Comparison of ENCODE assay signal across 8 cellular contexts in the genomic region with DNA sequence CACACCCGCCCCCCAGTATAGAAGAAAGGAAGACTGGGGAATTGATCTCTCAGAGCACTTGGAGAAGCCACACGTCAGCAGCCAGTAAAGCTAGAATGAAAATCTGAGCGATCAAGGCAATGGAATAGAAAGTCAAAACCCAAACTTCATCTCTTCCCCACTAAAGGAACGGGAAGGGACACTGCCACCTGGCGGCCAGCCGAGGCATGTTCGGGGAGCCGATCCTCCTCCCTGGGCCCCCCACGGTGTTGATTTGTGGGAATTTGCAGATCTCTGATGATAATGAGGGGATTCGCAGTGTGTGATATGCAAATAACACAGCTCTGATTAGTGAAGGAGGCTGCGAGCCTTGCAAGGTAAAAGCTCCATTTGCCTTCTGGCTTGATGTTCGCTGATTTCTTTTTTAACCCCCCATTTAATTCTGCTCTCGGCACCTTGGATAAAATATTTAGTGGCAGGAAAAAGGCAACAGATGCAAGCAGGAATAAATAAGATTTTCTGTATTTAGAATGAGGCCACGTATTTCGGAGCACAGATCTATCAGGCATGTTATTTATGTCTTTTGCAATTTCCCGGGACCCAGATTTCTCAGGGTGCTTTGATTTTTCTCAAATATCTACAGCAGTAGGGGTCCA.
DNase-seq lines count a peak whose midpoint lies in the region; ATAC-seq and TF ChIP-seq lines count a peak whose summit lies in the region.

No MANE protein-coding gene starts in this region.

- no peaks in the 10 kb centered on the region for H3K4me1 ChIP-seq in adipocyte (ENCODE audit: control insufficient read depth, insufficient read depth, low read length)
- no peaks in the 10 kb centered on the region for H3K4me1 ChIP-seq in tibial nerve
- no peaks in the 10 kb centered on the region for H3K4me1 ChIP-seq in aorta (ENCODE audit: control insufficient read depth in 1 of 2, insufficient read depth in 2 of 2, low read length in 2 of 2)

- TF ChIP-seq POLR2A in GM18505 (IDR thresholded peaks at IDR 0.05; ENCODE audit: borderline replicate concordance, extremely low read depth, insufficient read depth, insufficient read length) (no peak), tibial nerve (IDR thresholded peaks at IDR 0.05) (no peak)

- no peaks in the 10 kb centered on the region for H3K27me3 ChIP-seq in adipocyte (replicated peaks; ENCODE audit: control insufficient read depth, insufficient read depth, low read length)
- no peaks in the 10 kb centered on the region for H3K27me3 ChIP-seq in kidney epithelial cell (ENCODE audit: control insufficient read depth, insufficient read depth, low read length)
- H3K27me3 ChIP-seq in tibial nerve = no peaks in the 10 kb centered on the region
- no peaks in the 10 kb centered on the region for H3K27me3 ChIP-seq in aorta (ENCODE audit: control insufficient read depth in 1 of 2, insufficient read depth in 2 of 2, low read length in 1 of 2)

- H3K27ac ChIP-seq in tibial nerve = no peak overlapping the region
- no peak overlapping the region for H3K27ac ChIP-seq in aorta (ENCODE audit: low read depth in 1 of 2, low read length in 2 of 2)

- WGBS in tibial nerve, 2 donors = 30 to 34% methylated on average over 16 of the region's 16 CpGs
- 16 to 20% methylated on average over 16 of the region's 16 CpGs for WGBS in aorta, 2 donors

- H3K36me3 ChIP-seq in adipocyte (ENCODE audit: control insufficient read depth, insufficient read depth, low read length, severe bottlenecking) (no peaks in the 10 kb centered on the region), kidney epithelial cell (ENCODE audit: control insufficient read depth, insufficient read depth, low read length) (no peaks in the 10 kb centered on the region), tibial nerve (no peaks in the 10 kb centered on the region), aorta (ENCODE audit: control insufficient read depth in 1 of 2, insufficient read depth in 2 of 2, low read length in 1 of 2) (no peaks in the 10 kb centered on the region)

- H3K9me3 ChIP-seq in adipocyte (ENCODE audit: control insufficient read depth, low read length) (no peaks in the 10 kb centered on the region), tibial nerve (no peaks in the 10 kb centered on the region), aorta (ENCODE audit: control insufficient read depth, low read length) (no peaks in the 10 kb centered on the region)

- peak; percentile 86 for TF ChIP-seq CTCF in kidney epithelial cell (IDR thresholded peaks at IDR 0.05; ENCODE audit: insufficient read depth, low read length, poor library complexity, severe bottlenecking)
- peak in 3 of 5 experiments; percentile 15 to 29 (median 24) for TF ChIP-seq CTCF in tibial nerve (IDR thresholded peaks at IDR 0.05)

- H3K9ac ChIP-seq in adipocyte (ENCODE audit: low read length) = no peak overlapping the region

- H3K4me3 ChIP-seq in adipocyte (ENCODE audit: low read length) = no peak overlapping the region
- H3K4me3 ChIP-seq in kidney epithelial cell (ENCODE audit: low read depth, low read length) = no peak overlapping the region
- H3K4me3 ChIP-seq in tibial nerve = no peak overlapping the region
- H3K4me3 ChIP-seq in aorta (ENCODE audit: low read length in 2 of 2) = no peak overlapping the region

- peak; percentile 0 for DNase-seq in AML-193 (lab: John Stamatoyannopoulos, UW)
- peak; percentile 57 for DNase-seq in NAMALWA (ENCODE audit: low spot score)
- peak; percentile 1 for DNase-seq in adipocyte (ENCODE audit: low read depth)
- no peak for DNase-seq in kidney epithelial cell (ENCODE audit: low read depth)
- no peak for DNase-seq in tibial nerve (ENCODE audit: low spot score in 2 of 2)
- DNase-seq in aorta = no peak
- DNase-seq in glomerular visceral epithelial cell (ENCODE audit: extremely low spot score) = no peak

- peak; percentile 70 for ATAC-seq in GM18505 (IDR thresholded peaks at IDR 0.05; ENCODE audit: unreplicated experiment)
- no peak for ATAC-seq in aorta (ENCODE audit: low FRiP score)

- TF ChIP-seq EP300 in tibial nerve (IDR thresholded peaks at IDR 0.05) = no peak

- intact Hi-C loops in aorta (cut with DNase I) = no loop called here

Comparison
In these comparisons a context has a peak if more than half of its experiments do, and no peak if none do; other contexts are left out.
1. DNase-seq: peak in AML-193 (2 of 2), NAMALWA (single experiment) and adipocyte (single experiment); none in kidney epithelial cell (single experiment), tibial nerve (0 of 2), aorta (0 of 2) and glomerular visceral epithelial cell (single experiment).